ENCODE assay signal across 2 cellular contexts in the genomic region with DNA sequence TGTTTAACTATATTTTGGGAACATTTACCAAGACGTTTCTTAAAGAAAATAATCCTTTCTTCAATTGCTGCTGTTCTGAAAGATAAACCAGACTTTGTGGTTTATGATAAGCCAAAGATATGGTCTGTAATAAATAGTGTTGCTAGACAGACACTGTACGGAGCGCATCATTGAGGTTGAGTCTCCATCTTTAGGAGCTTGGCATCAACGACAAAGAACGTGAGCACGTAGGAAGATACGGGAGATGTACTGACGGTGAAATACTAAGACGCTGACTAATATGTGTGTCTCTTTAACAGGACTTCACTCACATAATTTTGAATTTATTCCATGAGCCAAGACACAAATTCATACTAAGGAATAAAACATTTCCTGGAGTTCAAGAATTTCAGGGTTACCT.
TF ChIP-seq lines count a peak whose summit lies in the region.

No MANE protein-coding gene starts in this region.

TF ChIP-seq in HCT116, 20 proteins besides CTCF, POLR2A, EP300 and RAD21:
- TF ChIP-seq FOSL1 (IDR thresholded peaks at IDR 0.05; ENCODE audit: low read depth) (no peak), EZH2 (IDR thresholded peaks at IDR 0.05) (no peak), EZH2phosphoT487 (IDR thresholded peaks at IDR 0.05; ENCODE audit: borderline replicate concordance) (no peak), ZNF274 (IDR thresholded peaks at IDR 0.05; ENCODE audit: low read depth, low read length) (no peak), YY1 (IDR thresholded peaks at IDR 0.05; ENCODE audit: extremely low read depth, insufficient replicate concordance, low read depth, low read length) (no peak), TCF7L2 (IDR thresholded peaks at IDR 0.05; ENCODE audit: borderline replicate concordance, extremely low read depth, insufficient read depth, insufficient read length) (no peak), POLR2AphosphoS5 (IDR thresholded peaks at IDR 0.05; ENCODE audit: low read depth, low read length) (no peak), SRF (IDR thresholded peaks at IDR 0.05; ENCODE audit: low read depth) (no peak), SIN3A (IDR thresholded peaks at IDR 0.05; ENCODE audit: low read depth) (no peak), ZFX (IDR thresholded peaks at IDR 0.05) (no peak), CBX3 (IDR thresholded peaks at IDR 0.05; ENCODE audit: low read depth) (no peak), CEBPB (IDR thresholded peaks at IDR 0.05; ENCODE audit: low read depth) (no peak), JUND (IDR thresholded peaks at IDR 0.05) (no peak), ELF1 (IDR thresholded peaks at IDR 0.05; ENCODE audit: borderline replicate concordance, low read depth) (no peak), EGR1 (IDR thresholded peaks at IDR 0.05; ENCODE audit: low read depth) (no peak)
- TF ChIP-seq, protein P1, sequence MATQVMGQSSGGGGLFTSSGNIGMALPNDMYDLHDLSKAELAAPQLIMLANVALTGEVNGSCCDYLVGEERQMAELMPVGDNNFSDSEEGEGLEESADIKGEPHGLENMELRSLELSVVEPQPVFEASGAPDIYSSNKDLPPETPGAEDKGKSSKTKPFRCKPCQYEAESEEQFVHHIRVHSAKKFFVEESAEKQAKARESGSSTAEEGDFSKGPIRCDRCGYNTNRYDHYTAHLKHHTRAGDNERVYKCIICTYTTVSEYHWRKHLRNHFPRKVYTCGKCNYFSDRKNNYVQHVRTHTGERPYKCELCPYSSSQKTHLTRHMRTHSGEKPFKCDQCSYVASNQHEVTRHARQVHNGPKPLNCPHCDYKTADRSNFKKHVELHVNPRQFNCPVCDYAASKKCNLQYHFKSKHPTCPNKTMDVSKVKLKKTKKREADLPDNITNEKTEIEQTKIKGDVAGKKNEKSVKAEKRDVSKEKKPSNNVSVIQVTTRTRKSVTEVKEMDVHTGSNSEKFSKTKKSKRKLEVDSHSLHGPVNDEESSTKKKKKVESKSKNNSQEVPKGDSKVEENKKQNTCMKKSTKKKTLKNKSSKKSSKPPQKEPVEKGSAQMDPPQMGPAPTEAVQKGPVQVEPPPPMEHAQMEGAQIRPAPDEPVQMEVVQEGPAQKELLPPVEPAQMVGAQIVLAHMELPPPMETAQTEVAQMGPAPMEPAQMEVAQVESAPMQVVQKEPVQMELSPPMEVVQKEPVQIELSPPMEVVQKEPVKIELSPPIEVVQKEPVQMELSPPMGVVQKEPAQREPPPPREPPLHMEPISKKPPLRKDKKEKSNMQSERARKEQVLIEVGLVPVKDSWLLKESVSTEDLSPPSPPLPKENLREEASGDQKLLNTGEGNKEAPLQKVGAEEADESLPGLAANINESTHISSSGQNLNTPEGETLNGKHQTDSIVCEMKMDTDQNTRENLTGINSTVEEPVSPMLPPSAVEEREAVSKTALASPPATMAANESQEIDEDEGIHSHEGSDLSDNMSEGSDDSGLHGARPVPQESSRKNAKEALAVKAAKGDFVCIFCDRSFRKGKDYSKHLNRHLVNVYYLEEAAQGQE (IDR thresholded peaks at IDR 0.05; ENCODE audit: low read depth): no peak
- TF ChIP-seq, protein P2, sequence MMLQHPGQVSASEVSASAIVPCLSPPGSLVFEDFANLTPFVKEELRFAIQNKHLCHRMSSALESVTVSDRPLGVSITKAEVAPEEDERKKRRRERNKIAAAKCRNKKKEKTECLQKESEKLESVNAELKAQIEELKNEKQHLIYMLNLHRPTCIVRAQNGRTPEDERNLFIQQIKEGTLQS (IDR thresholded peaks at IDR 0.05): no peak
- TF ChIP-seq, protein P3, sequence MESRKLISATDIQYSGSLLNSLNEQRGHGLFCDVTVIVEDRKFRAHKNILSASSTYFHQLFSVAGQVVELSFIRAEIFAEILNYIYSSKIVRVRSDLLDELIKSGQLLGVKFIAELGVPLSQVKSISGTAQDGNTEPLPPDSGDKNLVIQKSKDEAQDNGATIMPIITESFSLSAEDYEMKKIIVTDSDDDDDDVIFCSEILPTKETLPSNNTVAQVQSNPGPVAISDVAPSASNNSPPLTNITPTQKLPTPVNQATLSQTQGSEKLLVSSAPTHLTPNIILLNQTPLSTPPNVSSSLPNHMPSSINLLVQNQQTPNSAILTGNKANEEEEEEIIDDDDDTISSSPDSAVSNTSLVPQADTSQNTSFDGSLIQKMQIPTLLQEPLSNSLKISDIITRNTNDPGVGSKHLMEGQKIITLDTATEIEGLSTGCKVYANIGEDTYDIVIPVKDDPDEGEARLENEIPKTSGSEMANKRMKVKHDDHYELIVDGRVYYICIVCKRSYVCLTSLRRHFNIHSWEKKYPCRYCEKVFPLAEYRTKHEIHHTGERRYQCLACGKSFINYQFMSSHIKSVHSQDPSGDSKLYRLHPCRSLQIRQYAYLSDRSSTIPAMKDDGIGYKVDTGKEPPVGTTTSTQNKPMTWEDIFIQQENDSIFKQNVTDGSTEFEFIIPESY (IDR thresholded peaks at IDR 0.05; ENCODE audit: extremely low read depth, insufficient replicate concordance, low read length): no peak
- TF ChIP-seq, protein P4, sequence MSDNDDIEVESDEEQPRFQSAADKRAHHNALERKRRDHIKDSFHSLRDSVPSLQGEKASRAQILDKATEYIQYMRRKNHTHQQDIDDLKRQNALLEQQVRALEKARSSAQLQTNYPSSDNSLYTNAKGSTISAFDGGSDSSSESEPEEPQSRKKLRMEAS (IDR thresholded peaks at IDR 0.05): no peak

TF ChIP-seq in H1, 55 proteins besides CTCF, POLR2A, EP300 and RAD21:
- TF ChIP-seq RXRA (IDR thresholded peaks at IDR 0.05; ENCODE audit: insufficient read depth, low read depth, low read length) (no peak), POLR2AphosphoS5 (IDR thresholded peaks at IDR 0.05; ENCODE audit: low read depth, low read length) (no peak), SP1 (IDR thresholded peaks at IDR 0.05; ENCODE audit: low read depth, low read length) (no peak), CEBPB (IDR thresholded peaks at IDR 0.05; ENCODE audit: low read depth, low read length) (no peak), HDAC6 (IDR thresholded peaks at IDR 0.05; ENCODE audit: low read depth, low read length) (no peak)
